7 cellular contexts compared by ENCODE assay signal in the genomic region with DNA sequence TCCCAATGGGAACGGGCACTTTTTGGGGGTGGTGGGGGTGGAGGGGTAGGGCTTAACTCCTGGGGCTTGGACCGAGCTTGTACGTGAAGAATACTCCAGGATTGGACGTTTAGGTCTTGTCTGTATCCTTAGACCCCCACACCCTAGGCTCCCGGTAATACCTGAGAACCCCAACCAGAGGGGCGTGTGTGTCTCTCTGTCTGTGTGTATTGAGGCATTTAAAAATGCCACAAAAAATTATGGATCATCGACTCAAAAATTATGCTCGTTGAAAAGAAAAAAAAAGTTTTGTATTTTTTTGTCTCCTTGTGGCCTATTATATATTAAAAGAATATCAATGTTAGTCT. TPM values are rescaled to one million over a fixed set of nuclear protein-coding genes. Genes with fewer than 3 reads are reported as not detected.
DNase-seq lines count a peak whose midpoint lies in the region; ATAC-seq and TF ChIP-seq lines count a peak whose summit lies in the region.

No MANE protein-coding gene starts in this region.

- no peak overlapping the region; a peak in 1 of 7 replicates for H3K27ac Mint-ChIP-seq in H9
- no peak overlapping the region for H3K27ac Mint-ChIP-seq in T-helper 17 cell

- H3K79me1 ChIP-seq in H9 (ENCODE audit: insufficient read depth, low read depth, low read length, poor library complexity, severe bottlenecking): no peaks in the 10 kb centered on the region

- WGBS in H9 (ENCODE audit: extremely low coverage, insufficient read length, low lambda C conversion rate): no CpG with 5 or more reads among the region's 8 CpGs
- no CpG with 5 or more reads among the region's 8 CpGs for WGBS in iPS DF 6.9 (ENCODE audit: insufficient coverage, insufficient read length)

- H3K9me3 ChIP-seq in H9 (ENCODE audit: control insufficient read depth, low read depth, low read length) (no peaks in the 10 kb centered on the region), T-helper 17 cell (ENCODE audit: control insufficient read depth, low read length, poor library complexity, severe bottlenecking) (no peaks in the 10 kb centered on the region), iPS DF 6.9 (ENCODE audit: control insufficient read depth, insufficient read depth, low read length) (no peaks in the 10 kb centered on the region), stomach smooth muscle (ENCODE audit: control insufficient read depth in 2 of 2, low read length in 2 of 2) (no peaks in the 10 kb centered on the region)

- H2AFZ ChIP-seq in H9 (ENCODE audit: low read length): no peak overlapping the region

- DNase-seq in H9: no peak
- DNase-seq in T-helper 17 cell: no peak
- no peak for DNase-seq in iPS DF 6.9 (ENCODE audit: low read depth, low spot score)
- no peak for DNase-seq in NCI-H510A treated with DMSO at 0.1 percent for 48 hours (lab: John Stamatoyannopoulos, UW)

- ATAC-seq in T-helper 17 cell: no peak
- no peak for ATAC-seq in HG03521 (IDR thresholded peaks at IDR 0.05; ENCODE audit: unreplicated experiment)
- ATAC-seq in HG02884 (IDR thresholded peaks at IDR 0.05; ENCODE audit: unreplicated experiment): no peak

- H4K8ac ChIP-seq in H9 (replicated peaks; ENCODE audit: insufficient read length, low read depth, low read length): no peak overlapping the region

- no peak overlapping the region for H3K23ac ChIP-seq in H9 (ENCODE audit: insufficient read length, low read depth, low read length)

- no peaks in the 10 kb centered on the region for H4K20me1 ChIP-seq in H9 (ENCODE audit: control insufficient read depth, insufficient read depth, insufficient read length)

- H3K14ac ChIP-seq in H9 (ENCODE audit: insufficient read depth, low read length): no peak overlapping the region

- H3K27me3 ChIP-seq in H9 (ENCODE audit: insufficient read depth, low read length) (no peaks in the 10 kb centered on the region), iPS DF 6.9 (ENCODE audit: control insufficient read depth, insufficient read depth, low read length) (no peaks in the 10 kb centered on the region; the same call in 1 of the 2 replicates), stomach smooth muscle (ENCODE audit: control insufficient read depth in 1 of 2, insufficient read depth in 2 of 2, low read length in 2 of 2) (no peaks in the 10 kb centered on the region)

- no peak overlapping the region for H2BK120ac ChIP-seq in H9 (ENCODE audit: low read depth, low read length, poor library complexity, severe bottlenecking)

- no peak overlapping the region for H2BK15ac ChIP-seq in H9 (ENCODE audit: low read depth, low read length)

- no peak overlapping the region for H2AK5ac ChIP-seq in H9 (ENCODE audit: insufficient read length, low read length)

- H3K56ac ChIP-seq in H9 (ENCODE audit: insufficient read length, low read depth, low read length): no peak overlapping the region

- H3K36me3 Mint-ChIP-seq in H9 (ENCODE audit: insufficient read depth in 1 of 3, low read depth in 3 of 3): peaks cover 0 to 1% (median 0%) of the 10 kb centered on the region in 3 experiments; a peak in 1 of 7 replicates
- peaks cover under 1% of the 10 kb centered on the region for H3K36me3 Mint-ChIP-seq in T-helper 17 cell (ENCODE audit: low read depth)

- H4K5ac ChIP-seq in H9 (ENCODE audit: insufficient read length, low read depth, low read length): no peak overlapping the region

- no peak overlapping the region for H3K4ac ChIP-seq in H9 (ENCODE audit: low read depth, low read length)

- H3K9ac ChIP-seq in H9 (ENCODE audit: extremely low read depth, insufficient read length, low read length) (no peak overlapping the region), stomach smooth muscle (ENCODE audit: low read length in 2 of 2) (peak overlapping the region; percentile 80 to 94)

- no peak overlapping the region for H2BK20ac ChIP-seq in H9 (ENCODE audit: low read depth, low read length, poor library complexity, severe bottlenecking)

- no peak overlapping the region for H3T11ph ChIP-seq in H9 (ENCODE audit: low read length)

- H4K91ac ChIP-seq in H9 (ENCODE audit: insufficient read length, low read depth, low read length): no peak overlapping the region

- H3K36me3 ChIP-seq in iPS DF 6.9 (ENCODE audit: control insufficient read depth, insufficient read depth, low read length): no peaks in the 10 kb centered on the region
- no peaks in the 10 kb centered on the region for H3K36me3 ChIP-seq in stomach smooth muscle (ENCODE audit: control insufficient read depth in 2 of 2, insufficient read depth in 2 of 2, low read length in 2 of 2)

- peak overlapping the region; percentile 87 to 91 for H3K4me3 Mint-ChIP-seq in H9
- peak overlapping the region; percentile 95 for H3K4me3 Mint-ChIP-seq in T-helper 17 cell

- H3K4me1 Mint-ChIP-seq in H9: peaks cover 38 to 42% of the 10 kb centered on the region in 2 experiments
- peaks cover 12% of the 10 kb centered on the region for H3K4me1 Mint-ChIP-seq in T-helper 17 cell

- H3K23me2 ChIP-seq in H9 (ENCODE audit: insufficient read length, low read depth, low read length, poor library complexity, severe bottlenecking): peaks cover 18% of the 10 kb centered on the region

- H3K4me1 ChIP-seq in H9 (ENCODE audit: insufficient read depth, low read length) (peaks cover 10% of the 10 kb centered on the region; the same call in 1 of the 2 replicates), iPS DF 6.9 (ENCODE audit: control insufficient read depth, insufficient read depth, low read length) (0 out of 2 replicates have a peak, but pooled peaks cover 2% of the 10 kb centered on the region), stomach smooth muscle (ENCODE audit: control insufficient read depth, insufficient read depth, low read length) (peaks cover 7% of the 10 kb centered on the region)

- H3K4me3 ChIP-seq in iPS DF 6.9 (ENCODE audit: low read length) (peak overlapping the region; percentile 72; the same call in 1 of the 2 replicates), stomach smooth muscle (ENCODE audit: low read length in 2 of 2) (peak overlapping the region; percentile 93 to 95)

- H3K27ac ChIP-seq in H9 (ENCODE audit: insufficient read length, low read depth, low read length) (no peak overlapping the region), iPS DF 6.9 (ENCODE audit: low read length) (no peak overlapping the region), stomach smooth muscle (ENCODE audit: low read length) (peak overlapping the region; percentile 79)

- H3K27me3 Mint-ChIP-seq in H9 (ENCODE audit: low read depth): peaks cover 23% of the 10 kb centered on the region
- H3K27me3 Mint-ChIP-seq in T-helper 17 cell: peaks cover 21% of the 10 kb centered on the region

- H2BK5ac ChIP-seq in H9 (ENCODE audit: insufficient read length, low read length): no peak overlapping the region

- H3K4me2 ChIP-seq in H9 (ENCODE audit: insufficient read depth, insufficient read length, low read length): peak overlapping the region; percentile 79

- H2BK12ac ChIP-seq in H9 (ENCODE audit: insufficient read length, low read depth, low read length): no peak overlapping the region

- 0 out of 2 replicates have a peak, but pooled peaks cover 2% of the 10 kb centered on the region for H3K79me2 ChIP-seq in H9 (ENCODE audit: insufficient read depth, low read length)

- no peak overlapping the region for H3K18ac ChIP-seq in H9 (ENCODE audit: insufficient read length, low read depth, low read length)

- no peak for TF ChIP-seq CTCF in H9 (conservative IDR thresholded peaks at IDR 0.05)

- H3K9me3 Mint-ChIP-seq in H9: no peaks in the 10 kb centered on the region

RNA-seq across cellular contexts. Expression of a gene that starts 0.5 kb away (rescaled TPM):
- total RNA-seq in H9 (2021) (28.7 and 29.2 TPM in 2 replicates), T-helper 17 cell (1 to 10 TPM; 2.1 to 4.1 TPM)
